Comparison of ENCODE assay signal across 24 cellular contexts in the genomic region with DNA sequence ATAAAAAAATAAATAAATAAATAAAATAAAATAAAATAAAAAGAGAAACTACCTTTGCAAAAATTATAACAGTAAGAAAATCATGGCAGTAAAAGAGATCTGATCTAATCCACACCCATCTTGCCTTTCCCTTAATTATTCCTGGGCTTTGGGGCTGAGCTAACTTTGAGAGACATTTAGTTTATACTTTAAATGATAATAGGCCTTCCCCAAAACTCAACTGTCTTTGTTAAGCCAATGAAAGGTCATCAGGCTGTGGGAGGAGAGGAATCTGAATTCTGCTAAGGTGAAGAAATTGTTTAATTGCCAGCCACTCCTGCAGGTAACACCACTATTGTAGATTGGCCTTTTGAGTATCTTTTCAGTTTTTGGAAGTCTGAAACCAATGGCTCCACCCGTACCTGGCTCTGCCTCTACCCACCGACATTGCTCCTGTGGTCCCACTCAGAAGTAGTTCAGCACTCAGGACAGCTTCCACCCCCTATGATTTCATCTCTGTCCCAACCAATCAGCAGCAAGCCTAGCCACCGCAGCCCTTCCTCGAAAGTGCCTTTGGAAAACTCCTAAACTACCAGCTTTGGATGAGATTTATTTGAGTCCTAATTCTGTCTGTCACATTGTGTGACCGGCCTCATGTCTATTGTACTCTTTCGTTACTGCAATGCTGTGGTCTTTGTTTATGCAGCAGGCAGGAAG. TPM values are rescaled to one million over a fixed set of nuclear protein-coding genes. Genes with fewer than 3 reads are reported as not detected.
A peak's percentile ranks its signal among the peaks of the same experiment; 100 is the strongest.
DNase-seq lines count a peak whose midpoint lies in the region; ATAC-seq and TF ChIP-seq lines count a peak whose summit lies in the region.
"Had no signal": no experiment of that assay in that cellular context is flagged by ENCODE, and none has a peak within 500 bp of the region (broad histone marks: within the 10 kb centered on the region; RNA-seq: fewer than 3 reads in every experiment).

No MANE protein-coding gene starts in this region.

- H2AFZ ChIP-seq in IMR-90 (replicated peaks; ENCODE audit: low read length, poor library complexity), result no peak overlapping the region

- dilution Hi-C loops in IMR-90 (cut with HindIII; ENCODE audit: low sequenced_read_pairs, unreplicated experiment), result no loop called here

- no CpG with 5 or more reads among the region's 6 CpGs for WGBS in IMR-90 (ENCODE audit: extremely low coverage in 2 of 2, insufficient read length in 1 of 2), 2 experiments

- H2BK5ac ChIP-seq in IMR-90 (ENCODE audit: low read depth, low read length, poor library complexity, severe bottlenecking), result no peak overlapping the region

- no peak overlapping the region for H3K18ac ChIP-seq in IMR-90 (ENCODE audit: low read depth, low read length)

- DNase-seq in AG08396 (ENCODE audit: low spot score) (peak; percentile 37), IMR-90 (no peak), dermis blood vessel endothelial cell (peak; percentile 22), left kidney (ENCODE audit: low read depth, low spot score) (peak; percentile 53), occipital lobe (lab: John Stamatoyannopoulos, UW) (no peak), NCI-H524 treated with DMSO at 0.1 percent for 48 hours (lab: John Stamatoyannopoulos, UW) (no peak)
- DNase-seq in activated CD8-positive, alpha-beta T cell treated with anti-CD3 and anti-CD28 coated beads, Interleukin-2, amount 10 ng/mL, durations not matched to agents 7 days and 5 days, result no peak
- no peak for DNase-seq in CD8-positive, alpha-beta T cell
- DNase-seq: activated CD4-positive, CD25-positive, alpha-beta regulatory T cell treated with anti-CD3 and anti-CD28 coated beads, Interleukin-2, amount 50 U/mL, for 72 hours; CD4-positive, alpha-beta memory T cell; DMS79; effector CD8-positive, alpha-beta T cell; kidney glomerular epithelial cell; mucosa of descending colon; NCI-H1105; NCI-H2171 treated with DMSO at 0.1 percent for 48 hours; stimulated activated naive B cell treated with anti-CD40 and anti-IgM and Interleukin-4, amounts not matched to agents 10 μg/mL and 1 μg/mL and 100 μg/mL, for 72 hours; transverse colon had no signal

- no peaks in the 10 kb centered on the region for H3K4me1 ChIP-seq in IMR-90 (ENCODE audit: control insufficient read depth, insufficient read depth, low read length)
- no peaks in the 10 kb centered on the region for H3K4me1 ChIP-seq in CD8-positive, alpha-beta T cell (ENCODE audit: insufficient read depth, low read length)
- H3K4me1 ChIP-seq: right atrium auricular region, transverse colon had no signal

- no peak overlapping the region for H3K4me2 ChIP-seq in IMR-90 (ENCODE audit: low read depth, low read length)

- H4K91ac ChIP-seq in IMR-90 (ENCODE audit: insufficient read depth, low read depth, low read length), result no peak overlapping the region

- H3K4me3 ChIP-seq in IMR-90 (ENCODE audit: insufficient read depth, low read depth, low read length), result no peak overlapping the region
- no peak overlapping the region for H3K4me3 ChIP-seq in CD8-positive, alpha-beta T cell (ENCODE audit: low read depth, low read length)
- H3K4me3 ChIP-seq: mucosa of descending colon, right atrium auricular region, transverse colon had no signal

- no peak overlapping the region for H3K14ac ChIP-seq in IMR-90 (replicated peaks; ENCODE audit: low read depth, low read length)

- H3K9ac ChIP-seq in IMR-90 (ENCODE audit: low read depth, low read length), result no peak overlapping the region

- intact Hi-C loops in IMR-90 (cut with micrococcal nuclease), result no loop called here
- intact Hi-C loops in CD8-positive, alpha-beta T cell (cut with DNase I, micrococcal nuclease), result no loop called here

- no peaks in the 10 kb centered on the region for H3K79me1 ChIP-seq in IMR-90 (ENCODE audit: low read depth in 1 of 2, low read length in 2 of 2)

- TF ChIP-seq RAD21 in IMR-90 (IDR thresholded peaks at IDR 0.05; ENCODE audit: low read length), result no peak

- no peak overlapping the region for H3K27ac Mint-ChIP-seq in activated CD8-positive, alpha-beta T cell treated with anti-CD3 and anti-CD28 coated beads, Interleukin-2, amount 10 ng/mL, durations not matched to agents 7 days and 5 days
- H3K27ac Mint-ChIP-seq in CD8-positive, alpha-beta T cell, result no peak overlapping the region
- H3K27ac Mint-ChIP-seq: activated T-helper 2 cell treated with anti-CD3 and anti-CD28 coated beads, Interferon-gamma antibody, Interleukin-2, Interleukin-4, amounts not matched to agents 10 μg/mL and 5 μg/mL and 100 μg/mL, durations not matched to agents 14 hours and 24 hours and 36 hours; stimulated activated naive B cell treated with anti-CD40 and anti-IgM and Interleukin-4, amounts not matched to agents 10 μg/mL and 1 μg/mL and 100 μg/mL, for 72 hours had no signal

- H3K36me3 ChIP-seq in IMR-90 (ENCODE audit: control insufficient read depth, insufficient read depth, low read length), result no peaks in the 10 kb centered on the region
- no peaks in the 10 kb centered on the region for H3K36me3 ChIP-seq in CD8-positive, alpha-beta T cell (ENCODE audit: insufficient read depth, low read length)
- H3K36me3 ChIP-seq: neutrophil, right atrium auricular region, transverse colon had no signal

- POLR2A ChIA-PET in IMR-90 (lab: Charles Lee; ENCODE audit: unreplicated experiment), result no interaction called here
- POLR2A ChIA-PET in activated CD8-positive, alpha-beta T cell treated with anti-CD3 and anti-CD28 coated beads, Interleukin-2, amount 10 ng/mL, durations not matched to agents 7 days and 5 days (lab: Charles Lee), result no interaction called here
- POLR2A ChIA-PET in CD8-positive, alpha-beta T cell (lab: Charles Lee), result no interaction called here

- H3K27ac ChIP-seq in IMR-90 (ENCODE audit: insufficient read depth, low read length), result no peak overlapping the region
- no peak overlapping the region for H3K27ac ChIP-seq in CD8-positive, alpha-beta T cell (ENCODE audit: low read depth, low read length)
- H3K27ac ChIP-seq: neutrophil, right atrium auricular region, transverse colon had no signal

- no peak overlapping the region for H3K23ac ChIP-seq in IMR-90 (ENCODE audit: low read depth, low read length)

- in situ Hi-C loops in IMR-90 (cut with MboI; ENCODE audit: low sequenced_read_pairs), result no loop called here

- no peak overlapping the region for H2BK15ac ChIP-seq in IMR-90 (ENCODE audit: low read depth, low read length)

- no peak overlapping the region for H3K4ac ChIP-seq in IMR-90 (ENCODE audit: low read depth, low read length)

- ATAC-seq in IMR-90 (ENCODE audit: low read depth), result 0 out of 2 replicates have a peak, but pooled peaks have one; percentile 32
- no peak for ATAC-seq in activated CD8-positive, alpha-beta T cell treated with anti-CD3 and anti-CD28 coated beads, Interleukin-2, amount 10 ng/mL, durations not matched to agents 7 days and 5 days
- ATAC-seq in CD8-positive, alpha-beta T cell, result no peak
- ATAC-seq: mucosa of descending colon; Panc1; stimulated activated naive B cell treated with anti-CD40 and anti-IgM and Interleukin-4, amounts not matched to agents 10 μg/mL and 1 μg/mL and 100 μg/mL, for 72 hours had no signal

- H3K9me1 ChIP-seq in IMR-90 (ENCODE audit: insufficient read depth, low read length), result no peaks in the 10 kb centered on the region

- H2AK9ac ChIP-seq in IMR-90 (replicated peaks; ENCODE audit: low read depth, low read length, poor library complexity), result no peak overlapping the region

- no peaks in the 10 kb centered on the region for H3K9me3 Mint-ChIP-seq in activated CD8-positive, alpha-beta T cell treated with anti-CD3 and anti-CD28 coated beads, Interleukin-2, amount 10 ng/mL, durations not matched to agents 7 days and 5 days (ENCODE audit: insufficient read depth)
- H3K9me3 Mint-ChIP-seq in CD8-positive, alpha-beta T cell, result no peaks in the 10 kb centered on the region
- H3K9me3 Mint-ChIP-seq: activated T-helper 2 cell treated with anti-CD3 and anti-CD28 coated beads, Interferon-gamma antibody, Interleukin-2, Interleukin-4, amounts not matched to agents 10 μg/mL and 5 μg/mL and 100 μg/mL, durations not matched to agents 14 hours and 24 hours and 36 hours; CD4-positive, alpha-beta memory T cell; stimulated activated naive B cell treated with anti-CD40 and anti-IgM and Interleukin-4, amounts not matched to agents 10 μg/mL and 1 μg/mL and 100 μg/mL, for 72 hours had no signal

- no peaks in the 10 kb centered on the region for H3K4me1 Mint-ChIP-seq in activated CD8-positive, alpha-beta T cell treated with anti-CD3 and anti-CD28 coated beads, Interleukin-2, amount 10 ng/mL, durations not matched to agents 7 days and 5 days (ENCODE audit: low read depth)
- H3K4me1 Mint-ChIP-seq in CD8-positive, alpha-beta T cell (ENCODE audit: low read depth), result no peaks in the 10 kb centered on the region
- H3K4me1 Mint-ChIP-seq: CD4-positive, alpha-beta memory T cell had no signal

- no peak overlapping the region for H2BK20ac ChIP-seq in IMR-90 (ENCODE audit: low read depth, low read length)

- no peaks in the 10 kb centered on the region for H3K36me3 Mint-ChIP-seq in activated CD8-positive, alpha-beta T cell treated with anti-CD3 and anti-CD28 coated beads, Interleukin-2, amount 10 ng/mL, durations not matched to agents 7 days and 5 days (ENCODE audit: low read depth)
- no peaks in the 10 kb centered on the region for H3K36me3 Mint-ChIP-seq in CD8-positive, alpha-beta T cell
- H3K36me3 Mint-ChIP-seq: CD4-positive, alpha-beta memory T cell; stimulated activated naive B cell treated with anti-CD40 and anti-IgM and Interleukin-4, amounts not matched to agents 10 μg/mL and 1 μg/mL and 100 μg/mL, for 72 hours had no signal

- no peak overlapping the region for H2AK5ac ChIP-seq in IMR-90 (ENCODE audit: low read depth, low read length)

- peaks cover 10% of the 10 kb centered on the region for H3K27me3 Mint-ChIP-seq in activated CD8-positive, alpha-beta T cell treated with anti-CD3 and anti-CD28 coated beads, Interleukin-2, amount 10 ng/mL, durations not matched to agents 7 days and 5 days (ENCODE audit: low read depth)
- no peaks in the 10 kb centered on the region for H3K27me3 Mint-ChIP-seq in CD8-positive, alpha-beta T cell (ENCODE audit: low read depth)
- H3K27me3 Mint-ChIP-seq: stimulated activated naive B cell treated with anti-CD40 and anti-IgM and Interleukin-4, amounts not matched to agents 10 μg/mL and 1 μg/mL and 100 μg/mL, for 72 hours had no signal

- H3K4me3 Mint-ChIP-seq in activated CD8-positive, alpha-beta T cell treated with anti-CD3 and anti-CD28 coated beads, Interleukin-2, amount 10 ng/mL, durations not matched to agents 7 days and 5 days, result no peak overlapping the region
- H3K4me3 Mint-ChIP-seq in CD8-positive, alpha-beta T cell, result no peak overlapping the region
- H3K4me3 Mint-ChIP-seq: CD4-positive, alpha-beta memory T cell; stimulated activated naive B cell treated with anti-CD40 and anti-IgM and Interleukin-4, amounts not matched to agents 10 μg/mL and 1 μg/mL and 100 μg/mL, for 72 hours had no signal

- H3K27me3 ChIP-seq in IMR-90 (ENCODE audit: control insufficient read depth, insufficient read depth, low read length), result peaks cover 16% of the 10 kb centered on the region
- H3K27me3 ChIP-seq in CD8-positive, alpha-beta T cell (ENCODE audit: insufficient read depth, low read length), result no peaks in the 10 kb centered on the region
- H3K27me3 ChIP-seq: neutrophil, right atrium auricular region, transverse colon had no signal

- no peak for TF ChIP-seq POLR2A in IMR-90 (IDR thresholded peaks at IDR 0.05; ENCODE audit: low read depth, low read length)

- BruUV-seq in IMR-90 (replicated peaks; lab: Mats Ljungman, UMichigan), result no TSS peak

- H4K20me1 ChIP-seq in IMR-90 (ENCODE audit: insufficient read depth, low read length), result no peaks in the 10 kb centered on the region

- H3K9me3 ChIP-seq in IMR-90 (ENCODE audit: control insufficient read depth, insufficient read depth, low read length), result no peaks in the 10 kb centered on the region
- no peaks in the 10 kb centered on the region for H3K9me3 ChIP-seq in CD8-positive, alpha-beta T cell (ENCODE audit: low read length)
- H3K9me3 ChIP-seq: mucosa of descending colon, neutrophil, right atrium auricular region, transverse colon had no signal

- H4K5ac ChIP-seq in IMR-90 (ENCODE audit: low read depth, low read length), result no peak overlapping the region

- CTCF ChIA-PET in IMR-90 (lab: Yijun Ruan, JAX), result interaction anchor here (0.7 kb wide), 1 partner anchor 13 kb away, joined by 4 read pairs; no protein-coding TSS in a partner anchor
- CTCF ChIA-PET in activated CD8-positive, alpha-beta T cell treated with anti-CD3 and anti-CD28 coated beads, Interleukin-2, amount 10 ng/mL, durations not matched to agents 7 days and 5 days (lab: Charles Lee), result interaction anchor here (1.8 kb wide), 1 partner anchor 126 kb away, joined by 4 read pairs; no protein-coding TSS in a partner anchor
- CTCF ChIA-PET in CD8-positive, alpha-beta T cell (lab: Charles Lee), result no interaction called here

- no peak for TF ChIP-seq CTCF in IMR-90 (conservative IDR thresholded peaks at IDR 0.05; ENCODE audit: low read depth, low read length)
- no peak for TF ChIP-seq CTCF in CD8-positive, alpha-beta T cell (IDR thresholded peaks at IDR 0.05)

- no peak overlapping the region for H4K8ac ChIP-seq in IMR-90 (ENCODE audit: low read depth in 2 of 2, low read length in 2 of 2)

- H3K56ac ChIP-seq in IMR-90 (ENCODE audit: extremely low read depth, insufficient read depth, low read length), result no peak overlapping the region

- no peak overlapping the region for H2BK120ac ChIP-seq in IMR-90 (ENCODE audit: low read depth, low read length)

RNA-seq across cellular contexts. Expression of a gene that starts 23.0 kb away (rescaled TPM):
- 76.0 and 106 TPM in 2 replicates for total RNA-seq in IMR-90 (2012; rRNA removed)
- 40.3 and 50.6 TPM in 2 replicates for polyA plus RNA-seq in IMR-90 (2012; rRNA removed)
- 18.7 and 20.2 TPM in 2 replicates for polyA plus RNA-seq in IMR-90 (2012; cell fraction: cytosol; rRNA removed)
- 12.7 and 41.7 TPM in 2 replicates for polyA plus RNA-seq in IMR-90 (2012; cell fraction: nucleus; rRNA removed; ENCODE audit: low replicate concordance)
- 157 and 190 TPM in 2 replicates for total RNA-seq in dermis blood vessel endothelial cell
- total RNA-seq in occipital lobe, result 98.7 TPM
- total RNA-seq in activated CD8-positive, alpha-beta T cell treated with anti-CD3 and anti-CD28 coated beads, Interleukin-2, amount 10 ng/mL, durations not matched to agents 7 days and 5 days, result 100 to 1,000 TPM; 129 to 134 TPM
- total RNA-seq in CD8-positive, alpha-beta T cell, result 100 to 1,000 TPM; 187 to 203 TPM

RNA-seq across cellular contexts. Expression of a gene that starts 23.5 kb away (rescaled TPM):
- total RNA-seq in IMR-90 (2012; rRNA removed) (not detected in 2 replicates), dermis blood vessel endothelial cell (not detected in 2 replicates), occipital lobe (not detected)
- not detected in 2 replicates for polyA plus RNA-seq in IMR-90 (2012; rRNA removed)
- polyA plus RNA-seq in IMR-90 (2012; cell fraction: cytosol; rRNA removed), result not detected in 2 replicates
- polyA plus RNA-seq in IMR-90 (2012; cell fraction: nucleus; rRNA removed; ENCODE audit: low replicate concordance), result not detected in 2 replicates
- total RNA-seq in activated CD8-positive, alpha-beta T cell treated with anti-CD3 and anti-CD28 coated beads, Interleukin-2, amount 10 ng/mL, durations not matched to agents 7 days and 5 days, result 1 to 10 TPM; 3.4 to 3.7 TPM
- total RNA-seq in CD8-positive, alpha-beta T cell, result under 1 TPM; 0.92 to 0.98 TPM
- total RNA-seq: cardiac septum; CD4-positive, alpha-beta memory T cell; SK-MEL-5 had no signal

RNA-seq across cellular contexts. Expression of a gene that starts 43.5 kb away (rescaled TPM):
- 110 and 189 TPM in 2 replicates for total RNA-seq in IMR-90 (2012; rRNA removed)
- polyA plus RNA-seq in IMR-90 (2012; rRNA removed), result 76.2 and 90.1 TPM in 2 replicates
- 75.8 and 86.2 TPM in 2 replicates for polyA plus RNA-seq in IMR-90 (2012; cell fraction: cytosol; rRNA removed)
- 46.9 and 169 TPM in 2 replicates for polyA plus RNA-seq in IMR-90 (2012; cell fraction: nucleus; rRNA removed; ENCODE audit: low replicate concordance)
- total RNA-seq in dermis blood vessel endothelial cell, result 108 and 109 TPM in 2 replicates
- total RNA-seq in occipital lobe, result 135 TPM
- 100 to 1,000 TPM; 223 to 228 TPM for total RNA-seq in activated CD8-positive, alpha-beta T cell treated with anti-CD3 and anti-CD28 coated beads, Interleukin-2, amount 10 ng/mL, durations not matched to agents 7 days and 5 days
- total RNA-seq in CD8-positive, alpha-beta T cell, result 100 to 1,000 TPM; 321 to 335 TPM

Comparison
In these comparisons a context has a peak if more than half of its experiments do, and no peak if none do; other contexts are left out.
1. DNase-seq: peak in AG08396 (single experiment), dermis blood vessel endothelial cell (single experiment) and left kidney (single experiment); none in IMR-90 (single experiment), occipital lobe (single experiment), activated CD8-positive, alpha-beta T cell treated with anti-CD3 and anti-CD28 coated beads, Interleukin-2, amount 10 ng/mL, durations not matched to agents 7 days and 5 days (single experiment), NCI-H524 treated with DMSO at 0.1 percent for 48 hours (single experiment) and CD8-positive, alpha-beta T cell (0 of 7).